In the genomic region with DNA sequence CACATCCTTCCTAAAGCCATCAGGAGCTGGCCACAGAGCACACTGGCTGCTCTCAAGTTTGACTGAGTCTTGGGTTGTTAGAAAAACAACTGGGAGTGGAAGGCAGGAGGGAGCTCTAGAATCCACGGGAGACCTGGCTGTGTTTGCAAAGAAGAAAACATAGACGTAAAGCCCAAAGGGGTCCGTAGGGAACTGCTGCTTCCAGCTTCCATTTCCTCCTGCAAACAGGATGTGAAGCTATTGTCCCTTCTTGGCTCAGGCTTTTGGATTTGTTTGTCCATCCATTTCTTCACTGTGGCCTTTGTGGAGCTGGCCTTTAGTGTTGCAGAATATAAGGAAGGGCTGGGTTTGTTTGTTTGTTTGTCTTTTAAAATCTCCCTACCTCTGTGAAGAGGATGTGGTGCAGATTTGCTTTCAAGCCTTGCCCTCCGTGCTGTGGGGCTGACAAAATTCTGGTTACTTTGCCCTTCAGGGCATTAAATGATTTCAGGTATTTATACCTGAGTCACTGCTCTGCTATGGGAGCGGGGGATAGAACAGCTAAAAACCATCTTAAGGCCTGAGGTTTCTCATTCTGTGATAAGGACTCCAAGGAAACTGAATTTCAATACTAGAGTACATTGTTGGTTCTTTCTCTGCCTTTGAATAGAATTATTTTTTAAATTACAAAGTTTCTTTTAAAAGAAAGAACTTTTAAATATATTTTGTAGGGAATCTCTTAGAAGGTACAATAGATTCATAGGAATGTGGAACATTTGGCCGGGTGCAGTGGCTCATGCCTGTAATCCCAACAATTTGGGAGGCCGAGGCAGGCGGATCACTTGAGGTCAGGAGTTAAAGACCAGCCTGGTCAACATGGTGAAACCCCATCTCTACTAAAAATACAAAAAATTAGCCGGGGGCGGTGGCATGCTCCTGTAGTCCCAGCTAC, we compare ENCODE assay signal across 10 cellular contexts.
DNase-seq lines count a peak whose midpoint lies in the region; ATAC-seq and TF ChIP-seq lines count a peak whose summit lies in the region.
"Had no signal": no experiment of that assay in that cellular context is flagged by ENCODE, and none has a peak within 500 bp of the region (broad histone marks: within the 10 kb centered on the region; RNA-seq: fewer than 3 reads in every experiment).

No MANE protein-coding gene starts in this region.

- no peak overlapping the region for H3K4me3 ChIP-seq in astrocyte of the spinal cord (ENCODE audit: low read depth, low read length)
- H3K4me3 ChIP-seq in right atrium auricular region: no peak overlapping the region
- no peak overlapping the region for H3K4me3 ChIP-seq in smooth muscle cell
- H3K4me3 ChIP-seq: K562, right lobe of liver had no signal

- H3K27ac ChIP-seq in right atrium auricular region: peak overlapping the region; percentile 44 to 64
- H3K27ac ChIP-seq in smooth muscle cell (ENCODE audit: low read depth): peak overlapping the region; percentile 83
- H3K27ac ChIP-seq in substantia nigra (ENCODE audit: low read depth, low read length, poor library complexity, severe bottlenecking): no peak overlapping the region
- H3K27ac ChIP-seq: right lobe of liver had no signal

- no peaks in the 10 kb centered on the region; the same call in 1 of the 2 replicates for H3K27me3 Mint-ChIP-seq in HFFc6 (ENCODE audit: insufficient read depth)

- H3K9me3 Mint-ChIP-seq in HFFc6: no peaks in the 10 kb centered on the region

- in situ Hi-C loops in astrocyte of the spinal cord (cut with HindIII; ENCODE audit: low sequenced_read_pairs): no loop called here

- DNase-seq in HFFc6 (no peak), astrocyte of the spinal cord (ENCODE audit: low read depth, low spot score) (peak; percentile 68), right atrium auricular region (ENCODE audit: low spot score) (no peak), smooth muscle cell (lab: John Stamatoyannopoulos, UW; ENCODE audit: unreplicated experiment) (no peak), substantia nigra (lab: John Stamatoyannopoulos, UW) (no peak), NCI-H510A treated with DMSO at 0.1 percent for 48 hours (lab: John Stamatoyannopoulos, UW) (no peak)
- DNase-seq in effector CD8-positive, alpha-beta T cell (lab: John Stamatoyannopoulos, UW): no peak

- H3K36me3 ChIP-seq in right atrium auricular region: no peaks in the 10 kb centered on the region
- H3K36me3 ChIP-seq in smooth muscle cell (ENCODE audit: low read depth): peaks cover 5% of the 10 kb centered on the region
- H3K36me3 ChIP-seq: right lobe of liver had no signal

- H3K4me2 ChIP-seq in smooth muscle cell: peak overlapping the region; percentile 40

- peak overlapping the region; percentile 96 for H3K27ac Mint-ChIP-seq in HFFc6

- peaks cover 30% of the 10 kb centered on the region for H3F3A ChIP-seq in smooth muscle cell (ENCODE audit: low read depth)

- H3K4me1 ChIP-seq in right atrium auricular region (peaks cover 0 to 37% of the 10 kb centered on the region in 2 donors), smooth muscle cell (ENCODE audit: low read depth) (peaks cover 22% of the 10 kb centered on the region)
- H3K4me1 ChIP-seq: right lobe of liver had no signal

- H3K9me3 ChIP-seq in right atrium auricular region: no peaks in the 10 kb centered on the region
- H3K9me3 ChIP-seq in smooth muscle cell (replicated peaks; ENCODE audit: low read depth): no peaks in the 10 kb centered on the region
- H3K9me3 ChIP-seq: right lobe of liver had no signal

- no peak overlapping the region for H2AFZ ChIP-seq in smooth muscle cell (ENCODE audit: low read depth)

- 60% methylated on average over 10 of the region's 10 CpGs for WGBS in smooth muscle cell (ENCODE audit: low lambda C conversion rate)

- TF ChIP-seq CTCF in HFFc6 (IDR thresholded peaks at IDR 0.05): no peak
- TF ChIP-seq CTCF in astrocyte of the spinal cord (IDR thresholded peaks at IDR 0.05; ENCODE audit: low read depth, low read length): no peak
- no peak for TF ChIP-seq CTCF in right atrium auricular region (IDR thresholded peaks at IDR 0.05)
- no peak for TF ChIP-seq CTCF in smooth muscle cell (IDR thresholded peaks at IDR 0.05; ENCODE audit: borderline replicate concordance, insufficient read depth, poor library complexity, severe bottlenecking)

- no peaks in the 10 kb centered on the region for H3K79me2 ChIP-seq in smooth muscle cell (ENCODE audit: low read depth)

- no peak overlapping the region for H3K9ac ChIP-seq in smooth muscle cell (ENCODE audit: low read depth)

- peaks cover 63% of the 10 kb centered on the region for H3K4me1 Mint-ChIP-seq in HFFc6 (ENCODE audit: low read depth)

- no peak for ATAC-seq in GM21528 (IDR thresholded peaks at IDR 0.05; ENCODE audit: low FRiP score, unreplicated experiment)

- H3K36me3 Mint-ChIP-seq in HFFc6 (ENCODE audit: low read depth): peaks cover 36% of the 10 kb centered on the region

- H3K4me3 Mint-ChIP-seq in HFFc6: peak overlapping the region; percentile 82

- H3K27me3 ChIP-seq in right atrium auricular region (no peaks in the 10 kb centered on the region), smooth muscle cell (ENCODE audit: low read depth) (no peaks in the 10 kb centered on the region)
- H3K27me3 ChIP-seq: right lobe of liver had no signal

- peaks cover 8% of the 10 kb centered on the region for H4K20me1 ChIP-seq in smooth muscle cell (ENCODE audit: low read depth)
